In the genomic region with DNA sequence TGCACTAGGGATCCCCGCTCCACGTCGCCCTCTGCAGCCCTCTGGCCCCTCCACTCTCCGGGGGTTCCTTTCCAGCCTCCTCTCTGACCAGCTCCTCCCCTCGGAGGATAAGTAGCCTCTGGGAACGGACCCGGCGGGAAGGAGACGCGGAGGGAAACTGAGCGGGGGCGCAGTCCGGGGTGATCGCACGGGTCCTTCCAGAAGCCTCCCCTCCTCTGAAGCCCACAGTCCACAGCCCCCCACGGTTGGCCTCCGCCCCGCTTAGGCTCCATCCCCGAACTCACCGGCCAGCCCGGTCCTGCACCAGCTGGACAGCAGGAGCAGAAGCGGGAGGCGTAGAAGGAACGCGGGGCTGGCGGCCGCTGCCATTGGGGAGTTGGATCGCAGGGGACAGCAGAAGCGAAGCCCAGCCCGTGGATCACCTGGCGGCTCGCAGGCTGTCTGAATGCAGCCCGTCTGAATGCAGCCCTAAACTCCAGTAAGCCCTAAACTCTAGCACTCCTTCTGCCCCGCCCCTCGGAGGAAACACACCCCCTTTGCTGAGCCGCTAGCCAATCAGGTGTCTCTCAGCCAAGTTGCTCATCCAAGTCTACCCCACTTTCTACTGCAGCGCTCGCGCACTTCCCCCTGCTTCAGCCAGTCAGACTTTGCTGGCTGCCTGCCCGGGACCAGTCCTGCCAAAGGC, we compare ENCODE assay signal across 8 cellular contexts. TPM values are rescaled to one million over a fixed set of nuclear protein-coding genes. Genes with fewer than 3 reads are reported as not detected.
DNase-seq lines count a peak whose midpoint lies in the region; ATAC-seq and TF ChIP-seq lines count a peak whose summit lies in the region.

RAET1G (minus strand) TSS at position 480 of the 685 bp plus-strand sequence; CDS start at position 369, 111 bp downstream.

- peak; percentile 61 for DNase-seq in BJ (ENCODE audit: low read depth)
- peak; percentile 75 for DNase-seq in NCI-H82 (lab: John Stamatoyannopoulos, UW)
- DNase-seq in activated CD8-positive, alpha-beta memory T cell treated with anti-CD3 and anti-CD28 coated beads for 48 hours (ENCODE audit: low read depth in 2 of 3, low spot score in 2 of 3), result peak in 2 of 3 experiments; percentile 46 to 57
- DNase-seq in effector memory CD8-positive, alpha-beta T cell, result peak; percentile 66 to 72 (median 71)
- peak; percentile 90 for DNase-seq in lower lobe of right lung
- peak; percentile 67 to 69 for DNase-seq in stimulated activated CD4-positive, alpha-beta T cell treated with anti-CD3 and anti-CD28 coated beads, Interleukin-2, amount 100 ng/mL, for 48 hours

- H3K4me1 Mint-ChIP-seq in effector memory CD8-positive, alpha-beta T cell (ENCODE audit: low read depth in 2 of 2), result peaks cover 15 to 22% of the 10 kb centered on the region in 2 donors

- H3K4me1 ChIP-seq in lower lobe of right lung, result peaks cover 22% of the 10 kb centered on the region

- ATAC-seq in HG02610 (IDR thresholded peaks at IDR 0.05; ENCODE audit: unreplicated experiment) (peak; percentile 54), lower lobe of right lung (peak; percentile 88 to 92), GM21423 (IDR thresholded peaks at IDR 0.05; ENCODE audit: unreplicated experiment) (no peak)
- peak; percentile 91 for ATAC-seq in effector memory CD8-positive, alpha-beta T cell (replicated peaks)

- POLR2A ChIA-PET in BJ (lab: Charles Lee), result interaction anchor here (0.6 kb wide), 2 partner anchors 26 to 249 kb away, joined by 3 to 4 read pairs; no protein-coding TSS in a partner anchor

- intact Hi-C loops in lower lobe of right lung (cut with DNase I), result loop anchor here (10.0 kb wide), 1 partner anchor 88 kb away; no protein-coding TSS in a partner anchor

- H3K36me3 Mint-ChIP-seq in effector memory CD8-positive, alpha-beta T cell (ENCODE audit: insufficient read depth), result peaks cover 2% of the 10 kb centered on the region

- peak within 1 kb of the TSS; percentile 83 to 89 for H3K4me3 Mint-ChIP-seq in effector memory CD8-positive, alpha-beta T cell

- H3K9me3 Mint-ChIP-seq in effector memory CD8-positive, alpha-beta T cell, result no peaks in the 10 kb centered on the region

- no peaks in the 10 kb centered on the region for H3K36me3 ChIP-seq in BJ (ENCODE audit: control insufficient read depth, insufficient read depth, low read length)
- no peaks in the 10 kb centered on the region for H3K36me3 ChIP-seq in lower lobe of right lung

- H3K4me3 ChIP-seq in BJ (ENCODE audit: low read depth, low read length) (peak within 1 kb of the TSS; percentile 63), lower lobe of right lung (peak within 1 kb of the TSS; percentile 61)

- peaks cover 93 to 100% of the 10 kb centered on the region in 2 donors for H3K27me3 Mint-ChIP-seq in effector memory CD8-positive, alpha-beta T cell

- CTCF ChIA-PET in BJ (lab: Yijun Ruan, JAX), result interaction anchor here (0.6 to 1.7 kb wide), 4 partner anchors 82 to 200 kb away, joined by 3 to 5 read pairs (median 4); no protein-coding TSS in a partner anchor

- no peaks in the 10 kb centered on the region for H3K9me3 ChIP-seq in lower lobe of right lung

- no peak within 1 kb of the TSS for H3K27ac ChIP-seq in lower lobe of right lung

- H3K27me3 ChIP-seq in BJ (ENCODE audit: control insufficient read depth, insufficient read depth, low read length) (peaks cover 7% of the 10 kb centered on the region; the same call in 1 of the 2 replicates), lower lobe of right lung (ENCODE audit: low read depth) (peaks cover 9% of the 10 kb centered on the region)

- H3K27ac Mint-ChIP-seq in effector memory CD8-positive, alpha-beta T cell, result peak within 1 kb of the TSS in 1 of 2 donors; percentile 63

- TF ChIP-seq CTCF in BJ (IDR thresholded peaks at IDR 0.05; ENCODE audit: insufficient read depth, low read depth, low read length) (no peak), lower lobe of right lung (IDR thresholded peaks at IDR 0.05) (no peak)

RNA-seq across cellular contexts. Expression of gene RAET1G, which starts in this region (rescaled TPM):
- 0.77 and 1.1 TPM in 2 replicates for polyA plus RNA-seq in BJ (2011; rRNA removed)
- polyA minus RNA-seq in BJ (2011; rRNA and poly(A)+ RNA removed), result 0.38 TPM in 1 of 2 replicates, not detected in the other
- 0.83 TPM for total RNA-seq in lower lobe of right lung

Comparison
In these comparisons a context has a peak if more than half of its experiments do, and no peak if none do; other contexts are left out.
1. Peak in DNase-seq, ATAC-seq and H3K4me3 ChIP-seq in lower lobe of right lung; RNA of the gene not detected or under 1 TPM.